1 cellular context compared by ENCODE assay signal in genomic region chr19:7512400-7512851, GRCh38.
TF ChIP-seq lines count a peak whose summit lies in the region.

No MANE protein-coding gene starts in this region.

TF ChIP-seq in HepG2, 621 proteins besides CTCF, POLR2A, EP300 and RAD21:
- 0 out of 2 replicates have a peak, but pooled peaks have one; percentile 19 for TF ChIP-seq NFYB (CRISPR knock-in tag; IDR thresholded peaks at IDR 0.05)
- TF ChIP-seq MAFK (conservative IDR thresholded peaks at IDR 0.05 in 1 of 2, IDR thresholded peaks at IDR 0.05 in 1 of 2; ENCODE audit: low read length in 2 of 2), result no peak
TF ChIP-seq in HepG2: peak in this region for 1.
